Comparison of ENCODE assay signal across 1 cellular context in genomic region chr4:9923195-9923812, GRCh38.
TF ChIP-seq lines count a peak whose summit lies in the region.

No MANE protein-coding gene starts in this region.

TF ChIP-seq in HepG2, 621 proteins besides CTCF, POLR2A, EP300 and RAD21 (continued from another document):
- TF ChIP-seq THAP9 (CRISPR knock-in tag; IDR thresholded peaks at IDR 0.05; ENCODE audit: borderline replicate concordance) (no peak), MEF2D (CRISPR knock-in tag; IDR thresholded peaks at IDR 0.05) (no peak), MBD4 (IDR thresholded peaks at IDR 0.05; ENCODE audit: borderline replicate concordance, low read length) (no peak), ZHX2 (IDR thresholded peaks at IDR 0.05; ENCODE audit: low read depth) (no peak), ZHX2 (CRISPR knock-in tag; IDR thresholded peaks at IDR 0.05; ENCODE audit: borderline replicate concordance) (no peak), SAP130 (CRISPR knock-in tag; IDR thresholded peaks at IDR 0.05; ENCODE audit: low read depth) (no peak), TOE1 (CRISPR knock-in tag; IDR thresholded peaks at IDR 0.05) (no peak), HDAC2 (CRISPR knock-in tag; IDR thresholded peaks at IDR 0.05) (no peak), ELK4 (CRISPR knock-in tag; IDR thresholded peaks at IDR 0.05; ENCODE audit: borderline replicate concordance) (no peak), ZMYM2 (CRISPR knock-in tag; IDR thresholded peaks at IDR 0.05) (peak; percentile 88; the same call in 1 of the 2 replicates), NR3C1 (CRISPR knock-in tag; IDR thresholded peaks at IDR 0.05) (no peak), ZNF737 (CRISPR knock-in tag; IDR thresholded peaks at IDR 0.05; ENCODE audit: borderline replicate concordance) (no peak)
